In genomic region chr9:37031081-37031480, GRCh38 we compare ENCODE assay signal across 18 cellular contexts. TPM values are rescaled to one million over a fixed set of nuclear protein-coding genes. Genes with fewer than 3 reads are reported as not detected.
DNase-seq lines count a peak whose midpoint lies in the region; ATAC-seq, FAIRE-seq and TF ChIP-seq lines count a peak whose summit lies in the region.
"Had no signal": no experiment of that assay in that cellular context is flagged by ENCODE, and none has a peak within 500 bp of the region (broad histone marks: within the 10 kb centered on the region; RNA-seq: fewer than 3 reads in every experiment).

No MANE protein-coding gene starts in this region.

- CTCF ChIA-PET in GM12878 (lab: Yijun Ruan, JAX) = interaction anchor here (1.6 to 3.0 kb wide), 3 partner anchors 26 to 108 kb away, joined by 4 to 16 read pairs (median 5); no protein-coding TSS in a partner anchor

- no peaks in the 10 kb centered on the region; the same call in 1 of the 2 replicates for H4K20me1 ChIP-seq in GM12878 (ENCODE audit: control insufficient read depth, insufficient read depth)

- DNase-seq in GM12864 (ENCODE audit: low read depth) (no peak), GM12878 (ENCODE audit: low read depth, low spot score) (no peak), COLO668 (lab: John Stamatoyannopoulos, UW; ENCODE audit: unreplicated experiment) (no peak), NCI-H774 (lab: John Stamatoyannopoulos, UW) (no peak), activated gamma-delta T cell (lab: John Stamatoyannopoulos, UW) (no peak)
- DNase-seq in activated T-helper 2 cell treated with anti-CD3 and anti-CD28 coated beads, Interferon-gamma antibody, Interleukin-2, Interleukin-4, amounts not matched to agents 10 μg/mL and 5 μg/mL and 100 μg/mL, durations not matched to agents 14 hours and 24 hours and 36 hours (ENCODE audit: low spot score) = no peak
- DNase-seq: BE2C; CD8-positive, alpha-beta memory T cell; DMS79 treated with DMSO at 0.1 percent for 48 hours; GM23248; NCI-H1436 treated with DMSO at 0.1 percent for 48 hours; NCI-H510A treated with DMSO at 0.1 percent for 48 hours; SHP77; SK-N-SH had no signal

- H2AFZ ChIP-seq in GM12878 (ENCODE audit: control insufficient read depth, low read depth, low read length) = no peak overlapping the region
- H2AFZ ChIP-seq: GM23248 had no signal

- intact Hi-C loops in GM12878 (cut with micrococcal nuclease; ENCODE audit: unreplicated experiment) = loop anchor here (2.0 to 5.0 kb wide), 4 partner anchors 271 to 436 kb away; partner anchors contain the start of gene ZBTB5
- intact Hi-C loops in activated T-helper 2 cell treated with anti-CD3 and anti-CD28 coated beads, Interferon-gamma antibody, Interleukin-2, Interleukin-4, amounts not matched to agents 10 μg/mL and 5 μg/mL and 100 μg/mL, durations not matched to agents 14 hours and 24 hours and 36 hours (cut with micrococcal nuclease) = loop anchor here (5.0 kb wide), 1 partner anchor 44 kb away; no protein-coding TSS in a partner anchor

- TF ChIP-seq RAD21 in GM12878 (IDR thresholded peaks at IDR 0.05; ENCODE audit: insufficient read depth, low read depth, low read length) = no peak

- SMC1A ChIA-PET in GM12878 (lab: Charles Lee; ENCODE audit: uncharacterized antibody, unreplicated experiment) = interaction anchor here (0.8 to 1.5 kb wide), 4 partner anchors 21 to 96 kb away, joined by 3 to 7 read pairs (median 3); no protein-coding TSS in a partner anchor

- H3K27me3 ChIP-seq in GM12878 (replicated peaks in 1 of 2; ENCODE audit: control insufficient read depth in 2 of 2, insufficient read depth in 2 of 2, low read length in 1 of 2) = no peaks in the 10 kb centered on the region
- H3K27me3 ChIP-seq: BE2C had no signal

- peak overlapping the region; percentile 88 for H3K9ac ChIP-seq in GM12878 (ENCODE audit: control insufficient read depth, insufficient read depth, low read length)
- H3K9ac ChIP-seq: GM23248, SK-N-SH had no signal

- no peak for FAIRE-seq in GM12878 (lab: Jason Lieb, UNC)
- FAIRE-seq: G401.6, K562 had no signal

- peak overlapping the region; percentile 8 to 99 (median 91) for H3K27ac Mint-ChIP-seq in IgD-negative memory B cell
- no peak overlapping the region for H3K27ac Mint-ChIP-seq in activated T-helper 2 cell treated with anti-CD3 and anti-CD28 coated beads, Interferon-gamma antibody, Interleukin-2, Interleukin-4, amounts not matched to agents 10 μg/mL and 5 μg/mL and 100 μg/mL, durations not matched to agents 14 hours and 24 hours and 36 hours

- TF ChIP-seq CTCF in GM12864 (IDR thresholded peaks at IDR 0.05; ENCODE audit: low read depth, low read length, missing control alignments) (no peak), GM12878 (IDR thresholded peaks at IDR 0.05 in 2 of 3, conservative IDR thresholded peaks at IDR 0.05 in 1 of 3; ENCODE audit: control insufficient read depth in 2 of 3, extremely low read depth in 1 of 3, insufficient read depth in 1 of 3, low read depth in 3 of 3, low read length in 3 of 3) (no peak)

- H3K4me3 ChIP-seq in GM12864 (ENCODE audit: low read depth, low read length) = peak overlapping the region; percentile 62; the same call in 1 of the 2 replicates
- peak overlapping the region; percentile 96 for H3K4me3 ChIP-seq in GM12878
- H3K4me3 ChIP-seq: GM23248, K562 had no signal

- peaks cover 4% of the 10 kb centered on the region for H3K36me3 Mint-ChIP-seq in IgD-negative memory B cell
- no peaks in the 10 kb centered on the region for H3K36me3 Mint-ChIP-seq in activated T-helper 2 cell treated with anti-CD3 and anti-CD28 coated beads, Interferon-gamma antibody, Interleukin-2, Interleukin-4, amounts not matched to agents 10 μg/mL and 5 μg/mL and 100 μg/mL, durations not matched to agents 14 hours and 24 hours and 36 hours (ENCODE audit: low read depth)
- H3K36me3 Mint-ChIP-seq: CD8-positive, alpha-beta memory T cell had no signal

- 11% methylated on average over 4 of the region's 4 CpGs for WGBS in GM12878 (ENCODE audit: insufficient coverage, insufficient replicate concordance, low lambda C conversion rate, missing lambda C conversion rate)

- RAD21 ChIA-PET in GM12878 (lab: Charles Lee; ENCODE audit: unreplicated experiment) = interaction anchor here (1.0 to 15.2 kb wide), 9 partner anchors 8 to 299 kb away, joined by 3 to 175 read pairs (median 4); no protein-coding TSS in a partner anchor

- H3K36me3 ChIP-seq in GM12878 (ENCODE audit: control insufficient read depth in 2 of 2, insufficient read depth in 2 of 2, low read length in 1 of 2) = no peaks in the 10 kb centered on the region
- H3K36me3 ChIP-seq: BE2C, Peyer's patch had no signal

- H3K27me3 Mint-ChIP-seq in IgD-negative memory B cell = peaks cover 2% of the 10 kb centered on the region
- peaks cover 79% of the 10 kb centered on the region for H3K27me3 Mint-ChIP-seq in activated T-helper 2 cell treated with anti-CD3 and anti-CD28 coated beads, Interferon-gamma antibody, Interleukin-2, Interleukin-4, amounts not matched to agents 10 μg/mL and 5 μg/mL and 100 μg/mL, durations not matched to agents 14 hours and 24 hours and 36 hours (ENCODE audit: low read depth)

- no peaks in the 10 kb centered on the region for H3K9me3 ChIP-seq in GM12878 (replicated peaks; ENCODE audit: control insufficient read depth, insufficient read depth, low read length)
- H3K9me3 ChIP-seq: BE2C, Peyer's patch, SK-N-SH had no signal

- in situ Hi-C loops in GM12878 (cut with MboI) = no loop called here

- TF ChIP-seq POLR2A in GM12878 (IDR thresholded peaks at IDR 0.05; ENCODE audit: low read depth, low read length) = no peak

- POLR2A ChIA-PET in GM12878 (lab: Charles Lee) = interaction anchor here (0.7 to 19.3 kb wide), 5 partner anchors 27 to 298 kb away, joined by 3 to 354 read pairs (median 3); no protein-coding TSS in a partner anchor

- peaks cover 37 to 51% (median 42%) of the 10 kb centered on the region in 3 donors for H3K4me1 Mint-ChIP-seq in IgD-negative memory B cell
- H3K4me1 Mint-ChIP-seq in activated T-helper 2 cell treated with anti-CD3 and anti-CD28 coated beads, Interferon-gamma antibody, Interleukin-2, Interleukin-4, amounts not matched to agents 10 μg/mL and 5 μg/mL and 100 μg/mL, durations not matched to agents 14 hours and 24 hours and 36 hours (ENCODE audit: low read depth) = peaks cover 19% of the 10 kb centered on the region

- peak overlapping the region; percentile 80 for H3K4me2 ChIP-seq in GM12878 (ENCODE audit: control insufficient read depth, insufficient read depth)
- H3K4me2 ChIP-seq: SK-N-SH had no signal

- peaks cover 17% of the 10 kb centered on the region for H3K4me1 ChIP-seq in GM12878 (ENCODE audit: control insufficient read depth, insufficient read depth, low read length)

- ATAC-seq in GM12878 = no peak
- ATAC-seq: K562 had no signal

- no TSS peak for BruUV-seq in GM12878 (replicated peaks; lab: Mats Ljungman, UMichigan)

- no peaks in the 10 kb centered on the region for H3K9me3 Mint-ChIP-seq in IgD-negative memory B cell
- H3K9me3 Mint-ChIP-seq in activated T-helper 2 cell treated with anti-CD3 and anti-CD28 coated beads, Interferon-gamma antibody, Interleukin-2, Interleukin-4, amounts not matched to agents 10 μg/mL and 5 μg/mL and 100 μg/mL, durations not matched to agents 14 hours and 24 hours and 36 hours = no peaks in the 10 kb centered on the region

- no peak for TF ChIP-seq EP300 in GM12878 (IDR thresholded peaks at IDR 0.05; ENCODE audit: borderline replicate concordance in 1 of 2, control insufficient read depth in 1 of 2, low read depth in 2 of 2, low read length in 2 of 2)

- peak overlapping the region; percentile 82 for H3K27ac ChIP-seq in GM12878 (ENCODE audit: control insufficient read depth, insufficient read depth)
- H3K27ac ChIP-seq: GM23248 had no signal

- H3K4me3 Mint-ChIP-seq in IgD-negative memory B cell = peak overlapping the region; percentile 88 to 98 (median 94)
- H3K4me3 Mint-ChIP-seq in activated T-helper 2 cell treated with anti-CD3 and anti-CD28 coated beads, Interferon-gamma antibody, Interleukin-2, Interleukin-4, amounts not matched to agents 10 μg/mL and 5 μg/mL and 100 μg/mL, durations not matched to agents 14 hours and 24 hours and 36 hours (ENCODE audit: low read depth) = no peak overlapping the region

- H3K79me2 ChIP-seq in GM12878 (ENCODE audit: control insufficient read depth, insufficient read depth, low read length) = peaks cover 100% of the 10 kb centered on the region

RNA-seq across cellular contexts. Expression of gene PAX5, which starts 3.0 kb away (rescaled TPM):
- polyA plus RNA-seq in IgD-negative memory B cell = 65.3 TPM
- total RNA-seq in GM12878 (2013; cell fraction: nucleolus; rRNA removed) = 196 and 209 TPM in 2 replicates
- total RNA-seq in GM12878 (2014; rRNA removed) = 45.7 and 45.9 TPM in 2 replicates
- total RNA-seq in GM12878 (2014; rRNA removed; fragmentation: Illumina TruSeq; extraction: Trizol) = 27.3 and 28.1 TPM in 2 replicates
- total RNA-seq in GM12878 (2021) = 118 and 123 TPM in 2 replicates
- polyA plus RNA-seq in GM12878 (2011; ENCODE audit: low read depth) = 24.5 TPM
- 12.7 and 23.6 TPM in 2 replicates for polyA plus RNA-seq in GM12878 (2011; rRNA removed)
- polyA plus RNA-seq in GM12878 (2011; cell fraction: cytosol; rRNA removed) = 26.7 and 29.9 TPM in 2 replicates
- polyA plus RNA-seq in GM12878 (2011; cell fraction: nucleus; rRNA removed) = 57.1 and 80.5 TPM in 2 replicates
- polyA plus RNA-seq in GM12878 (2012) = 41.7 and 47.1 TPM in 2 replicates
- 29.9 and 48.1 TPM in 2 replicates for polyA plus RNA-seq in GM12878 (2014; fragmentation: Illumina TruSeq; extraction: Trizol)
- polyA plus RNA-seq in GM12878 (2014; fragmentation: Nextera tagmentation; extraction: Ambion mirVana) = 1 to 10 TPM; 2.2 to 2.4 TPM
- polyA plus RNA-seq in GM12878 (2014; rRNA removed) = 36.8 and 44.5 TPM in 2 replicates
- polyA plus RNA-seq in GM12878 (2016; fragmentation: Nextera tagmentation; extraction: Ambion mirVana) = 10 to 100 TPM; 31.2 to 32.6 TPM
- 57.6 and 59.1 TPM in 2 replicates for polyA minus RNA-seq in GM12878 (2011; rRNA and poly(A)+ RNA removed)
- polyA minus RNA-seq in GM12878 (2011; cell fraction: cytosol; rRNA and poly(A)+ RNA removed) = 23.0 and 30.2 TPM in 2 replicates
- polyA minus RNA-seq in GM12878 (2011; cell fraction: nucleus; rRNA and poly(A)+ RNA removed) = 66.4 and 122 TPM in 2 replicates
- 0.11 and 0.34 TPM in 2 replicates for total RNA-seq in activated T-helper 2 cell treated with anti-CD3 and anti-CD28 coated beads, Interferon-gamma antibody, Interleukin-2, Interleukin-4, amounts not matched to agents 10 μg/mL and 5 μg/mL and 100 μg/mL, durations not matched to agents 14 hours and 24 hours and 36 hours
- total RNA-seq: GM23248 had no signal
- polyA plus RNA-seq: CD8-positive, alpha-beta memory T cell; GM23248 had no signal

Comparison
In these comparisons a context has a peak if more than half of its experiments do, and no peak if none do; other contexts are left out.
1. RNA of gene PAX5, which starts 3.0 kb away (total RNA-seq): 27.3 to 209 TPM in GM12878; 0.11 to 0.34 TPM in activated T-helper 2 cell treated with anti-CD3 and anti-CD28 coated beads, Interferon-gamma antibody, Interleukin-2, Interleukin-4, amounts not matched to agents 10 μg/mL and 5 μg/mL and 100 μg/mL, durations not matched to agents 14 hours and 24 hours and 36 hours; every median in the first group is over 10 times any median in the second.